8 cellular contexts compared by ENCODE assay signal in genomic region chr2:135985826-135986393, GRCh38. TPM values are rescaled to one million over a fixed set of nuclear protein-coding genes. Genes with fewer than 3 reads are reported as not detected.
DNase-seq lines count a peak whose midpoint lies in the region; ATAC-seq and TF ChIP-seq lines count a peak whose summit lies in the region.

No MANE protein-coding gene starts in this region.

- TF ChIP-seq CTCF in AG10803 (conservative IDR thresholded peaks at IDR 0.05; ENCODE audit: low read length) (no peak), nephron progenitor cell (IDR thresholded peaks at IDR 0.05) (no peak), thoracic aorta (IDR thresholded peaks at IDR 0.05) (no peak)

- peak overlapping the region; percentile 83 for H3K4me3 Mint-ChIP-seq in nephron progenitor cell

- peaks cover 9 to 12% of the 10 kb centered on the region in 2 donors for H3K4me1 ChIP-seq in thoracic aorta (ENCODE audit: control insufficient read depth in 1 of 2, low read depth in 2 of 2)

- H3K27ac Mint-ChIP-seq in nephron progenitor cell, result peak overlapping the region; percentile 89

- H3K4me3 ChIP-seq in AG10803 (ENCODE audit: low read length), result peak overlapping the region; percentile 94
- peak overlapping the region; percentile 82 for H3K4me3 ChIP-seq in thoracic aorta

- no peaks in the 10 kb centered on the region for H3K9me3 ChIP-seq in thoracic aorta

- H3K27me3 Mint-ChIP-seq in nephron progenitor cell (ENCODE audit: low read depth, poor library complexity), result peaks cover 2% of the 10 kb centered on the region

- no peaks in the 10 kb centered on the region for H3K27me3 ChIP-seq in thoracic aorta (replicated peaks; ENCODE audit: insufficient read depth)

- peaks cover 52% of the 10 kb centered on the region for H3K4me1 Mint-ChIP-seq in nephron progenitor cell

- DNase-seq in AG10803 (ENCODE audit: low read depth) (no peak), nephron progenitor cell (no peak), thoracic aorta (ENCODE audit: low spot score) (no peak), AG08396 (ENCODE audit: low spot score) (no peak)
- DNase-seq in activated CD4-positive, alpha-beta T cell treated with anti-CD3 and anti-CD28 coated beads for 1 hour, result peak; percentile 58
- DNase-seq in effector CD8-positive, alpha-beta T cell (lab: John Stamatoyannopoulos, UW), result peak; percentile 79

- H3K9me3 Mint-ChIP-seq in nephron progenitor cell, result no peaks in the 10 kb centered on the region

- H3K36me3 ChIP-seq in thoracic aorta, result no peaks in the 10 kb centered on the region

- ATAC-seq in GM19468 (IDR thresholded peaks at IDR 0.05; ENCODE audit: extremely low read depth, unreplicated experiment) (peak; percentile 1), HG03575 (IDR thresholded peaks at IDR 0.05; ENCODE audit: extremely low read depth, insufficient number of reproducible peaks, low FRiP score, unreplicated experiment) (peak; percentile 17), thoracic aorta (ENCODE audit: insufficient number of reproducible peaks, low FRiP score, low read depth) (no peak)

- H3K36me3 Mint-ChIP-seq in nephron progenitor cell (ENCODE audit: low read depth), result peaks cover 31% of the 10 kb centered on the region

- peak overlapping the region; percentile 89 to 95 for H3K27ac ChIP-seq in thoracic aorta

RNA-seq across cellular contexts. Expression of gene DARS1, which starts 0.5 kb away (rescaled TPM):
- total RNA-seq in thoracic aorta, result 10 to 100 TPM; 42.8 to 67.9 TPM

Comparison
In these comparisons a context has a peak if more than half of its experiments do, and no peak if none do; other contexts are left out.
1. DNase-seq: peak in activated CD4-positive, alpha-beta T cell treated with anti-CD3 and anti-CD28 coated beads for 1 hour (single experiment) and effector CD8-positive, alpha-beta T cell (single experiment); none in AG10803 (single experiment), nephron progenitor cell (single experiment), thoracic aorta (single experiment) and AG08396 (single experiment).